In the genomic region with DNA sequence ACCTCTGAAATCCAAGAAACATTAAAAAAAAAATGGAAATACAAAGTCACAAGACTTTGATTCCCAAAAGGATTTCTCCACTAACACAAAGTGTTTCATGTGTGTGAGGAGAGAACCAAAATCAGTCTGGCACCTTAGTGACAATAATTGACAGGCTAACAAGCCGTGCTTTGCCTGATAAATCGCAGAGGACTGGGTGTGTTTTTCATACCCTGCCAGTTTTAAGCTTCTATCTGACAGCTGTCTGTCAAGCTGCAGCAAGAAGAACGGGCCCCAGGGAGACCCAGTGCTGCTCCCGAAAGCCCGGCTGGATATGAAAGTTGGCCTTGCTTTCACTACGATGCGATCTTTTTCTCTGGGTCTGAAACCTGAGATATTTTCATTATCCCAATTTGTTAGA, we compare ENCODE assay signal across 31 cellular contexts.
"Had no signal": no experiment of that assay in that cellular context is flagged by ENCODE, and none has a peak within 500 bp of the region (broad histone marks: within the 10 kb centered on the region; RNA-seq: fewer than 3 reads in every experiment).

No MANE protein-coding gene starts in this region.

- DNase-seq: Karpas-422, MM.1S, MV-4-11, NCI-H1092, NCI-H1105, NCI-H1417 treated with DMSO at 0.1 percent for 48 hours, NCI-H1436 treated with DMSO at 0.1 percent for 48 hours, NCI-H1694 treated with DMSO at 0.1 percent for 48 hours, NCI-H187 treated with DMSO at 0.1 percent for 48 hours, NCI-H2029, NCI-H2081, NCI-H2107, NCI-H2171, NCI-H226, NCI-H446 treated with DMSO at 0.1 percent for 48 hours, NCI-H510A, NCI-H524, NCI-H526, NCI-H69, NCI-H748 treated with DMSO at 0.1 percent for 48 hours, NCI-H82, OCI-M1, PC-3, Peyer's patch, Right ventricle myocardium superior, RPMI8226, SHP77 treated with DMSO at 0.1 percent for 48 hours, SK-N-SH, SW 1271, T-helper 1 cell had no signal

- H3K9ac ChIP-seq: SK-N-SH had no signal

- H3K4me1 ChIP-seq: Peyer's patch had no signal

- H3K4me3 ChIP-seq: Peyer's patch, SJSA1 had no signal

- H3K27ac ChIP-seq: Peyer's patch, SJSA1 had no signal

- H3K4me2 ChIP-seq: SK-N-SH had no signal

- ATAC-seq: PC-3 had no signal

- H3K27me3 ChIP-seq: Peyer's patch, SJSA1 had no signal

- H3K9me3 ChIP-seq: Peyer's patch, SJSA1, SK-N-SH had no signal

- H3K36me3 ChIP-seq: Peyer's patch, SJSA1 had no signal
